Comparison of ENCODE assay signal across 1 cellular context in genomic region chr3:65146149-65146548, GRCh38.
TF ChIP-seq lines count a peak whose summit lies in the region.

No MANE protein-coding gene starts in this region.

TF ChIP-seq in H1, 55 proteins besides CTCF, POLR2A, EP300 and RAD21 (continued from another document):
- no peak for TF ChIP-seq BRCA1 (IDR thresholded peaks at IDR 0.05; ENCODE audit: low read depth, low read length)
- no peak for TF ChIP-seq TAF1 (IDR thresholded peaks at IDR 0.05; ENCODE audit: low read depth, low read length)
- TF ChIP-seq MAX (IDR thresholded peaks at IDR 0.05), result peak; percentile 85
- no peak for TF ChIP-seq CHD1 (IDR thresholded peaks at IDR 0.05; ENCODE audit: low read depth, low read length)
- TF ChIP-seq E2F6 (IDR thresholded peaks at IDR 0.05), result peak; percentile 64; the same call in 1 of the 2 replicates
- TF ChIP-seq EZH2 (IDR thresholded peaks at IDR 0.05; ENCODE audit: low read depth, low read length, severe bottlenecking), result no peak
- TF ChIP-seq TCF12 (IDR thresholded peaks at IDR 0.05; ENCODE audit: low read depth, low read length), result peak; percentile 69; the same call in 1 of the 2 replicates
- TF ChIP-seq NANOG (IDR thresholded peaks at IDR 0.05; ENCODE audit: insufficient read depth, low read depth, low read length, poor library complexity, severe bottlenecking), result peak; percentile 86
- TF ChIP-seq JUN (IDR thresholded peaks at IDR 0.05; ENCODE audit: low read depth, low read length), result peak; percentile 96
- TF ChIP-seq POU5F1 (IDR thresholded peaks at IDR 0.05; ENCODE audit: low read depth, low read length), result no peak
- TF ChIP-seq SIX5 (IDR thresholded peaks at IDR 0.05; ENCODE audit: low read depth, low read length), result no peak
- no peak for TF ChIP-seq USF2 (IDR thresholded peaks at IDR 0.05; ENCODE audit: low read length)
- no peak for TF ChIP-seq CREB1 (IDR thresholded peaks at IDR 0.05)
- TF ChIP-seq RBBP5 (IDR thresholded peaks at IDR 0.05; ENCODE audit: borderline replicate concordance, low read depth, low read length), result no peak
- no peak for TF ChIP-seq SUZ12 (IDR thresholded peaks at IDR 0.05; ENCODE audit: low read length)
- TF ChIP-seq CEBPB (IDR thresholded peaks at IDR 0.05; ENCODE audit: low read depth, low read length), result peak; percentile 83
- no peak for TF ChIP-seq RXRA (IDR thresholded peaks at IDR 0.05; ENCODE audit: insufficient read depth, low read depth, low read length)
- TF ChIP-seq TBP (IDR thresholded peaks at IDR 0.05; ENCODE audit: low read depth, low read length), result no peak
